9 cellular contexts compared by ENCODE assay signal in the genomic region with DNA sequence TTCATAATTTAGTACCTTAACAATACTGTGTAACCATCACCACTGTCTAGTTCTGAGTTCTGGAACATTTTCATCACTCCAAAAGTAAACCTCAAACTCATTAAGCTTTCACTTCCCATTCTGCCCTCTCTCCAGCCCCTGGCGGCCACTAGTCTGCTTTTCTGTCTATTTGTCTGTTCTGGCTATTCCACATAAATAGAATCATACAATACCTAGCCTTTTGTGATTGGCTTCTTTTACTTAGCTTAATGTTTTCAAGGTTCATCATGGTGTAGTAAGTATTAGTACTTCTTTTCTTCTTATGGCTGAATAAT.
DNase-seq lines count a peak whose midpoint lies in the region; ATAC-seq and TF ChIP-seq lines count a peak whose summit lies in the region.
"Had no signal": no experiment of that assay in that cellular context is flagged by ENCODE, and none has a peak within 500 bp of the region (broad histone marks: within the 10 kb centered on the region; RNA-seq: fewer than 3 reads in every experiment).

No MANE protein-coding gene starts in this region.

- H3K36me3 ChIP-seq in BE2C = peaks cover 37% of the 10 kb centered on the region

- no peak overlapping the region for H3K4me3 ChIP-seq in BE2C (ENCODE audit: low read depth, low read length)
- H3K4me3 ChIP-seq: lung had no signal

- ATAC-seq in activated CD4-positive, CD25-positive, alpha-beta regulatory T cell treated with anti-CD3 and anti-CD28 coated beads, Interleukin-2, amount 50 U/mL, for 24 hours = peak; percentile 65 to 74
- peak; percentile 93 for ATAC-seq in GM21528 (IDR thresholded peaks at IDR 0.05; ENCODE audit: low FRiP score, unreplicated experiment)
- ATAC-seq in HG03469 (IDR thresholded peaks at IDR 0.05; ENCODE audit: unreplicated experiment) = peak; percentile 86

- H3K9me3 ChIP-seq in BE2C = no peaks in the 10 kb centered on the region

- no peaks in the 10 kb centered on the region for H3K27me3 ChIP-seq in BE2C

- H3K4me1 ChIP-seq in BE2C = no peaks in the 10 kb centered on the region

- TF ChIP-seq CTCF in BE2C (IDR thresholded peaks at IDR 0.05; ENCODE audit: low read depth, low read length) = no peak

- no peak for DNase-seq in activated CD4-positive, CD25-positive, alpha-beta regulatory T cell treated with anti-CD3 and anti-CD28 coated beads, Interleukin-2, amount 50 U/mL, for 72 hours
- DNase-seq in medulla oblongata (ENCODE audit: extremely low spot score) = peak; percentile 54
- no peak for DNase-seq in foreskin melanocyte
- DNase-seq in BE2C = no peak
- no peak for DNase-seq in ureter (ENCODE audit: low spot score)
